ENCODE assay signal across 8 cellular contexts in the genomic region with DNA sequence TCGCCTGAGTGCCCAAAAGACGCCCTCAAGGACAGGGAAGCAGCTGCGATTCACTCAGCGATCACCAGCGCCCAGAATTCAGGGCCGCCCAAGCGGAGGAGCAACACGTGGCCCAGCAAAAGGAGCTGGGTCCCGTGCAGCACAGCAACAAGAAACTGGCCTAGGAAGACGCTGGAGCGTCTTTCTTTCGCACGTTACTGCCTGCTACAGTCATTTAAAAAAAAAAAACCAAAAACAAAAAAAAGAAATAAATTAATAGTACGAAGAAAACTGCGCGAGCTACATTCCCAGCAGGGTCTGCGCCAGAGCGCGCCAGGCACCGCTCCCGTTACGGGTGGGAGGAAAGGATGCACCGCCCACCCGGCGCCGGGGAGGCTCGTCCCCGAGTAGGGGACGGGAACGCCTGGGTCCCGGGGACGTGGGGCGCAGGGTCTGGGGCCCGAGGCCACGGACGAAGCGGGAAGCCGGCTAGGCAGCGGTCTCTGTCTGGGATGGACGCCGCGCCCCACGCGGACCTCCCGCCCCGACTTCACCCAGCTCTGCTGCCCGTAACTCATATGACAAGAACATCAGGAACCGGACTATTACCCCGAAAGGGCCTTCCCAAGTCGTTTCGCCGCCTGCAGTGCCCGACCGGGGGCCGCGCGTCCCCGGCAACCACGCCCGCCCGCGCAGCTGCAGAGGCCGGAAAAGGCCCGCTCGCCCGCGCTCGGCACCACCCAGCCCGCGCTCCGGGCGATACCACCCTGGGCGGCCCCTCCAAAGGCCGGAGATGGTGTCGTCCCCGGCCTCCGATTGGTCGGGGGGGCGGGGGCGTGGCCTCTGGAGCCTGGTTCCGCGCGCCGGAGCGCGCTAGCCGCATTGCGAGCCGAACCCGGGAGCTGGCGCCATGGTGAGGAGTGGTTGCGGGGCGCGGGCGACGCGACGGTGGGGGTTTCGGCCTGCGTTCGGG. TPM values are rescaled to one million over a fixed set of nuclear protein-coding genes. Genes with fewer than 3 reads are reported as not detected.
DNase-seq lines count a peak whose midpoint lies in the region; ATAC-seq and TF ChIP-seq lines count a peak whose summit lies in the region.

A gene with protein sequence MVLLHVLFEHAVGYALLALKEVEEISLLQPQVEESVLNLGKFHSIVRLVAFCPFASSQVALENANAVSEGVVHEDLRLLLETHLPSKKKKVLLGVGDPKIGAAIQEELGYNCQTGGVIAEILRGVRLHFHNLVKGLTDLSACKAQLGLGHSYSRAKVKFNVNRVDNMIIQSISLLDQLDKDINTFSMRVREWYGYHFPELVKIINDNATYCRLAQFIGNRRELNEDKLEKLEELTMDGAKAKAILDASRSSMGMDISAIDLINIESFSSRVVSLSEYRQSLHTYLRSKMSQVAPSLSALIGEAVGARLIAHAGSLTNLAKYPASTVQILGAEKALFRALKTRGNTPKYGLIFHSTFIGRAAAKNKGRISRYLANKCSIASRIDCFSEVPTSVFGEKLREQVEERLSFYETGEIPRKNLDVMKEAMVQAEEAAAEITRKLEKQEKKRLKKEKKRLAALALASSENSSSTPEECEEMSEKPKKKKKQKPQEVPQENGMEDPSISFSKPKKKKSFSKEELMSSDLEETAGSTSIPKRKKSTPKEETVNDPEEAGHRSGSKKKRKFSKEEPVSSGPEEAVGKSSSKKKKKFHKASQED (plus strand): TSS at position 861 of the 952 bp plus-strand sequence. CDS start 29 bp downstream, at position 890.

- peaks cover 58% of the 10 kb centered on the region for H3K4me1 Mint-ChIP-seq in activated CD4-positive, alpha-beta T cell treated with anti-CD3 and anti-CD28 coated beads, Interleukin-2, amount 10 ng/mL, durations not matched to agents 7 days and 5 days

- ATAC-seq in GM19324 (IDR thresholded peaks at IDR 0.05; ENCODE audit: low FRiP score, unreplicated experiment) (peak; percentile 85), HG03460 (IDR thresholded peaks at IDR 0.05; ENCODE audit: unreplicated experiment) (peak; percentile 80), left lobe of liver (peak; percentile 98)

- H3K27me3 Mint-ChIP-seq in activated CD4-positive, alpha-beta T cell treated with anti-CD3 and anti-CD28 coated beads, Interleukin-2, amount 10 ng/mL, durations not matched to agents 7 days and 5 days, result no peaks in the 10 kb centered on the region

- H3K36me3 ChIP-seq in BJ (ENCODE audit: control insufficient read depth, insufficient read depth, low read length), result peaks cover 25% of the 10 kb centered on the region

- H3K4me3 ChIP-seq in BJ (ENCODE audit: low read depth, low read length) (peak within 1 kb of the TSS; percentile 87), coronary artery (peak within 1 kb of the TSS; percentile 97)

- peak within 1 kb of the TSS; percentile 92 for H3K27ac Mint-ChIP-seq in activated CD4-positive, alpha-beta T cell treated with anti-CD3 and anti-CD28 coated beads, Interleukin-2, amount 10 ng/mL, durations not matched to agents 7 days and 5 days

- no peaks in the 10 kb centered on the region for H3K27me3 ChIP-seq in BJ (ENCODE audit: control insufficient read depth, insufficient read depth, low read length)

- peak within 1 kb of the TSS; percentile 81 for H3K4me3 Mint-ChIP-seq in activated CD4-positive, alpha-beta T cell treated with anti-CD3 and anti-CD28 coated beads, Interleukin-2, amount 10 ng/mL, durations not matched to agents 7 days and 5 days

- no peaks in the 10 kb centered on the region for H3K9me3 Mint-ChIP-seq in activated CD4-positive, alpha-beta T cell treated with anti-CD3 and anti-CD28 coated beads, Interleukin-2, amount 10 ng/mL, durations not matched to agents 7 days and 5 days

- CTCF ChIA-PET in BJ (lab: Yijun Ruan, JAX), result interaction anchor here (1.6 kb wide), 1 partner anchor 128 kb away, joined by 8 read pairs; no protein-coding TSS in a partner anchor
- CTCF ChIA-PET in activated CD4-positive, alpha-beta T cell treated with anti-CD3 and anti-CD28 coated beads, Interleukin-2, amount 10 ng/mL, durations not matched to agents 7 days and 5 days (lab: Charles Lee), result interaction anchor here (0.5 to 4.9 kb wide), 6 partner anchors 12 to 186 kb away, joined by 3 to 22 read pairs (median 4); a partner anchor contains a TSS

- POLR2A ChIA-PET in BJ (lab: Charles Lee), result interaction anchor here (0.6 to 1.5 kb wide), 2 partner anchors 12 to 145 kb away, joined by 5 read pairs; a partner anchor contains a TSS
- POLR2A ChIA-PET in activated CD4-positive, alpha-beta T cell treated with anti-CD3 and anti-CD28 coated beads, Interleukin-2, amount 10 ng/mL, durations not matched to agents 7 days and 5 days (lab: Charles Lee), result interaction anchor here (0.8 to 1.9 kb wide), 5 partner anchors 12 to 182 kb away, joined by 3 to 7 read pairs (median 4); a partner anchor contains a TSS

- H3K27ac ChIP-seq in coronary artery, result peak within 1 kb of the TSS; percentile 53 to 97

- peaks cover 37% of the 10 kb centered on the region for H3K36me3 Mint-ChIP-seq in activated CD4-positive, alpha-beta T cell treated with anti-CD3 and anti-CD28 coated beads, Interleukin-2, amount 10 ng/mL, durations not matched to agents 7 days and 5 days (ENCODE audit: low read depth)

- DNase-seq in BJ (ENCODE audit: low read depth) (no peak), NCI-H69 (lab: John Stamatoyannopoulos, UW) (peak; percentile 98), coronary artery (ENCODE audit: low spot score) (peak; percentile 94), left lobe of liver (ENCODE audit: low spot score) (peak; percentile 94)
- DNase-seq in activated CD4-positive, alpha-beta T cell treated with anti-CD3 and anti-CD28 coated beads, Interleukin-2, amount 10 ng/mL, durations not matched to agents 7 days and 5 days, result peak; percentile 91
- DNase-seq in stimulated activated CD4-positive, alpha-beta T cell treated with anti-CD3 and anti-CD28 coated beads, Interleukin-2, amount 100 ng/mL, for 24 hours, result peak; percentile 95 to 97

- TF ChIP-seq CTCF in BJ (IDR thresholded peaks at IDR 0.05; ENCODE audit: insufficient read depth, low read depth, low read length), result no peak
- no peak for TF ChIP-seq CTCF in coronary artery (IDR thresholded peaks at IDR 0.05)

RNA-seq across cellular contexts. Expression of the gene that starts here (rescaled TPM):
- 131 and 136 TPM in 2 replicates for polyA plus RNA-seq in BJ (2011; rRNA removed)
- polyA minus RNA-seq in BJ (2011; rRNA and poly(A)+ RNA removed), result 123 and 190 TPM in 2 replicates
- 100 to 1,000 TPM; 382 to 387 TPM for total RNA-seq in activated CD4-positive, alpha-beta T cell treated with anti-CD3 and anti-CD28 coated beads, Interleukin-2, amount 10 ng/mL, durations not matched to agents 7 days and 5 days
- total RNA-seq in left lobe of liver, result 30.4 TPM

Comparison
In these comparisons a context has a peak if more than half of its experiments do, and no peak if none do; other contexts are left out.
1. RNA of the gene that starts here (total RNA-seq): 382 to 387 TPM in activated CD4-positive, alpha-beta T cell treated with anti-CD3 and anti-CD28 coated beads, Interleukin-2, amount 10 ng/mL, durations not matched to agents 7 days and 5 days; 30.4 TPM in left lobe of liver (single experiment); every median in the first group is over 10 times any median in the second.
2. Peak in every context shown above with its lines, with median percentiles within 50 percentile points of each other: ATAC-seq.